In the genomic region with DNA sequence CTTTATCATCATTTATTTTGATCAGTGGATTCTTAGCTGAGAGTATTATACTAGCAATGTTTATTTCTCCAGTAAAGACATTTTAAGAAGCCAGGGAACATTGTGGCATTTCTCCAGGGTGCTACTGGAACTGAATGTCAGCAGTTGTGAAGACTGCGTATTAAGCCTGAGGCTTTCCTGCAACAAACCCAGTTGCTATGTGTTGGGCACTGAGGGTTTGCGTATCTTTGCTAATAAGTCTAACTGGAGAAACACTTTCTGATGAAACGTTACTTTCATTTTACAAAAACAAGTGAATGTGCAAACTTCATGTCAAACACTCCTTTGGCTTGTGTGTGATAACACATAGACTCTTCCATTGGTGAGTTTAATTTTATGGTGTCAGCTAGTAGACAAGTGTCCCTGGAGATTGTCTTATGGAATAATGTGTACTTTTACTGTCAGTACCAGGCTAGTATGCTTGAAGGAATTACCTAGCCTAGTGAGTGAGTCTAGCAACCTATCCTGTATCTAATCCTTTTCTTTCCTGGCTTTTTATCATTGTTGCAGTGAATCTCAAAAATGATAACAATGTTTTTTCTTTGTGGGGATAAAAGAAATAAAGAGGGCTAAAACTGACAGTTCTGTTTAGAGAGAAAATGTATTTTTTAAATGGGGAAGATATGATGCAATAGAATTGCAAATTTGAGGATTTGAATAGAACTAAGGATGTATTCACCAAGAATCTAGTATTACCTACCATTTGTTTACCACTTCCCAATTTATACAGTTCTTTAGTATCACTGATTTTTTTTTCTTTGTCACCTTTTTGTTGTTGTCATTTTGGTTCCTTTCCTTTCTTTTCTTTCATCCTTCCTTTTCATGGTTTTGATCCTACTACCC, we compare ENCODE assay signal across 20 cellular contexts.
A peak's percentile ranks its signal among the peaks of the same experiment; 100 is the strongest.
DNase-seq lines count a peak whose midpoint lies in the region; ATAC-seq, FAIRE-seq and TF ChIP-seq lines count a peak whose summit lies in the region.
"Had no signal": no experiment of that assay in that cellular context is flagged by ENCODE, and none has a peak within 500 bp of the region (broad histone marks: within the 10 kb centered on the region; RNA-seq: fewer than 3 reads in every experiment).

No MANE protein-coding gene starts in this region.

- TF ChIP-seq CTCF in kidney (IDR thresholded peaks at IDR 0.05; ENCODE audit: borderline replicate concordance, extremely low read depth, insufficient read depth) (no peak), stomach (IDR thresholded peaks at IDR 0.05) (no peak), foreskin fibroblast (IDR thresholded peaks at IDR 0.05; ENCODE audit: low read depth, low read length) (no peak)

- H3K27ac ChIP-seq in kidney (ENCODE audit: low read depth in 2 of 2, low read length in 2 of 2): peak overlapping the region; percentile 4 to 48
- peak overlapping the region in 3 of 5 donors; percentile 1 to 81 (median 15) for H3K27ac ChIP-seq in stomach
- H3K27ac ChIP-seq: prostate gland, upper lobe of right lung had no signal

- no peak for ATAC-seq in activated naive CD8-positive, alpha-beta T cell treated with anti-CD3 and anti-CD28 coated beads, Interleukin-2, amount 50 U/mL, for 24 hours
- no peak for ATAC-seq in GM18861 (IDR thresholded peaks at IDR 0.05; ENCODE audit: unreplicated experiment)
- ATAC-seq: activated CD4-positive, CD25-positive, alpha-beta regulatory T cell treated with anti-CD3 and anti-CD28 coated beads, Interleukin-2, amount 50 U/mL, for 24 hours; natural killer cell treated with Interleukin-12 subunit alpha and Interleukin-12 subunit beta and Interleukin-15 and Interleukin-18, amount 100 ng/mL, for 72 hours; stimulated activated memory B cell treated with anti-CD40 and anti-IgM and Interleukin-4, amounts not matched to agents 10 μg/mL and 1 μg/mL and 100 μg/mL, for 72 hours; upper lobe of right lung had no signal

- no peaks in the 10 kb centered on the region for H3K27me3 Mint-ChIP-seq in activated naive CD8-positive, alpha-beta T cell
- no peaks in the 10 kb centered on the region for H3K27me3 Mint-ChIP-seq in activated naive CD8-positive, alpha-beta T cell treated with anti-CD3 and anti-CD28 coated beads, Interleukin-2, amount 50 U/mL, for 24 hours
- H3K27me3 Mint-ChIP-seq: natural killer cell treated with Interleukin-12 subunit alpha and Interleukin-12 subunit beta and Interleukin-15 and Interleukin-18, amount 100 ng/mL, for 72 hours; stimulated activated memory B cell treated with anti-CD40 and anti-IgM and Interleukin-4, amounts not matched to agents 10 μg/mL and 1 μg/mL and 100 μg/mL, for 72 hours had no signal

- FAIRE-seq in kidney (lab: Jason Lieb, UNC): no peak
- FAIRE-seq: bronchial epithelial cell had no signal

- H3K9me3 ChIP-seq in adipocyte (ENCODE audit: control insufficient read depth, low read length) (no peaks in the 10 kb centered on the region), kidney (ENCODE audit: control insufficient read depth in 1 of 2, low read length in 2 of 2) (no peaks in the 10 kb centered on the region), stomach (no peaks in the 10 kb centered on the region)
- H3K9me3 ChIP-seq: prostate gland, upper lobe of right lung had no signal

- H3K27me3 ChIP-seq in adipocyte (replicated peaks; ENCODE audit: control insufficient read depth, insufficient read depth, low read length): no peaks in the 10 kb centered on the region
- H3K27me3 ChIP-seq in stomach: no peaks in the 10 kb centered on the region
- H3K27me3 ChIP-seq: upper lobe of right lung had no signal

- H3K27ac Mint-ChIP-seq in activated naive CD8-positive, alpha-beta T cell: peak overlapping the region; percentile 66
- no peak overlapping the region for H3K27ac Mint-ChIP-seq in activated naive CD8-positive, alpha-beta T cell treated with anti-CD3 and anti-CD28 coated beads, Interleukin-2, amount 50 U/mL, for 24 hours
- H3K27ac Mint-ChIP-seq: stimulated activated memory B cell treated with anti-CD40 and anti-IgM and Interleukin-4, amounts not matched to agents 10 μg/mL and 1 μg/mL and 100 μg/mL, for 72 hours had no signal

- H3K4me1 ChIP-seq in adipocyte (ENCODE audit: control insufficient read depth, insufficient read depth, low read length) (peaks cover 47% of the 10 kb centered on the region), kidney (ENCODE audit: control insufficient read depth in 1 of 2, insufficient read depth in 1 of 2, low read depth in 1 of 2, low read length in 2 of 2) (peaks cover 14 to 40% of the 10 kb centered on the region in 2 donors), stomach (peaks cover 0 to 43% (median 10%) of the 10 kb centered on the region in 4 donors)
- H3K4me1 ChIP-seq: prostate gland, upper lobe of right lung had no signal

- 61 to 88% (median 72%) methylated on average over 3 of the region's 3 CpGs for WGBS in stomach, 5 donors

- H3K9ac ChIP-seq in adipocyte (ENCODE audit: low read length) (no peak overlapping the region), kidney (ENCODE audit: low read length in 2 of 2) (no peak overlapping the region)

- TF ChIP-seq POLR2A in stomach (IDR thresholded peaks at IDR 0.05): no peak

- H3K4me1 Mint-ChIP-seq in activated naive CD8-positive, alpha-beta T cell (ENCODE audit: low read depth): peaks cover 27% of the 10 kb centered on the region
- H3K4me1 Mint-ChIP-seq in activated naive CD8-positive, alpha-beta T cell treated with anti-CD3 and anti-CD28 coated beads, Interleukin-2, amount 50 U/mL, for 24 hours: peaks cover 25% of the 10 kb centered on the region
- H3K4me1 Mint-ChIP-seq: stimulated activated memory B cell treated with anti-CD40 and anti-IgM and Interleukin-4, amounts not matched to agents 10 μg/mL and 1 μg/mL and 100 μg/mL, for 72 hours had no signal

- peaks cover 46% of the 10 kb centered on the region for H3K36me3 ChIP-seq in adipocyte (ENCODE audit: control insufficient read depth, insufficient read depth, low read length, severe bottlenecking)
- peaks cover 8 to 23% of the 10 kb centered on the region in 2 donors for H3K36me3 ChIP-seq in kidney (ENCODE audit: control insufficient read depth in 1 of 2, insufficient read depth in 2 of 2, low read length in 2 of 2)
- H3K36me3 ChIP-seq in stomach: peaks cover 0 to 94% (median 74%) of the 10 kb centered on the region in 4 donors
- H3K36me3 ChIP-seq: prostate gland had no signal

- no peak overlapping the region for H3K4me3 Mint-ChIP-seq in activated naive CD8-positive, alpha-beta T cell
- H3K4me3 Mint-ChIP-seq in activated naive CD8-positive, alpha-beta T cell treated with anti-CD3 and anti-CD28 coated beads, Interleukin-2, amount 50 U/mL, for 24 hours: no peak overlapping the region
- H3K4me3 Mint-ChIP-seq: natural killer cell treated with Interleukin-12 subunit alpha and Interleukin-12 subunit beta and Interleukin-15 and Interleukin-18, amount 100 ng/mL, for 72 hours; stimulated activated memory B cell treated with anti-CD40 and anti-IgM and Interleukin-4, amounts not matched to agents 10 μg/mL and 1 μg/mL and 100 μg/mL, for 72 hours had no signal

- no peak for DNase-seq in activated naive CD8-positive, alpha-beta T cell treated with anti-CD3 and anti-CD28 coated beads, Interleukin-2, amount 50 U/mL, for 24 hours
- DNase-seq in adipocyte (ENCODE audit: low read depth) (peak; percentile 12), kidney (no peak), stomach (no peak), foreskin fibroblast (no peak), EL (no peak)
- DNase-seq: activated naive CD4-positive, alpha-beta T cell treated with anti-CD3 and anti-CD28 coated beads, Interleukin-2, amount 50 U/mL, for 16 hours; GOT3; NCI-H1694 treated with DMSO at 0.1 percent for 48 hours; NCI-H2227 treated with DMSO at 0.1 percent for 48 hours; NCI-H82; stimulated activated CD4-positive, alpha-beta T cell treated with anti-CD3 and anti-CD28 coated beads, Interleukin-12 subunit alpha, Interleukin-12 subunit beta, amount 100 ng/mL, for 4 hours; upper lobe of right lung had no signal

- H3K4me3 ChIP-seq in adipocyte (ENCODE audit: low read length): no peak overlapping the region
- no peak overlapping the region for H3K4me3 ChIP-seq in kidney (ENCODE audit: low read length in 2 of 2)
- H3K4me3 ChIP-seq in stomach: no peak overlapping the region
- no peak overlapping the region for H3K4me3 ChIP-seq in foreskin fibroblast (ENCODE audit: low read depth in 1 of 2, low read length in 2 of 2)
- H3K4me3 ChIP-seq: prostate gland, upper lobe of right lung had no signal

- intact Hi-C loops in kidney (cut with DNase I) (no loop called here), stomach (cut with DNase I; ENCODE audit: low total_unique reads) (no loop called here)

- peaks cover 11% of the 10 kb centered on the region for H3K36me3 Mint-ChIP-seq in activated naive CD8-positive, alpha-beta T cell
- H3K36me3 Mint-ChIP-seq in activated naive CD8-positive, alpha-beta T cell treated with anti-CD3 and anti-CD28 coated beads, Interleukin-2, amount 50 U/mL, for 24 hours (ENCODE audit: low read depth): peaks cover 63% of the 10 kb centered on the region

- no peaks in the 10 kb centered on the region for H3K9me3 Mint-ChIP-seq in activated naive CD8-positive, alpha-beta T cell (ENCODE audit: low read depth)
- no peaks in the 10 kb centered on the region for H3K9me3 Mint-ChIP-seq in activated naive CD8-positive, alpha-beta T cell treated with anti-CD3 and anti-CD28 coated beads, Interleukin-2, amount 50 U/mL, for 24 hours
- H3K9me3 Mint-ChIP-seq: natural killer cell treated with Interleukin-12 subunit alpha and Interleukin-12 subunit beta and Interleukin-15 and Interleukin-18, amount 100 ng/mL, for 72 hours; stimulated activated memory B cell treated with anti-CD40 and anti-IgM and Interleukin-4, amounts not matched to agents 10 μg/mL and 1 μg/mL and 100 μg/mL, for 72 hours had no signal

- TF ChIP-seq EP300 in stomach (IDR thresholded peaks at IDR 0.05): peak; percentile 68
